Comparison of ENCODE assay signal across 11 cellular contexts in the genomic region with DNA sequence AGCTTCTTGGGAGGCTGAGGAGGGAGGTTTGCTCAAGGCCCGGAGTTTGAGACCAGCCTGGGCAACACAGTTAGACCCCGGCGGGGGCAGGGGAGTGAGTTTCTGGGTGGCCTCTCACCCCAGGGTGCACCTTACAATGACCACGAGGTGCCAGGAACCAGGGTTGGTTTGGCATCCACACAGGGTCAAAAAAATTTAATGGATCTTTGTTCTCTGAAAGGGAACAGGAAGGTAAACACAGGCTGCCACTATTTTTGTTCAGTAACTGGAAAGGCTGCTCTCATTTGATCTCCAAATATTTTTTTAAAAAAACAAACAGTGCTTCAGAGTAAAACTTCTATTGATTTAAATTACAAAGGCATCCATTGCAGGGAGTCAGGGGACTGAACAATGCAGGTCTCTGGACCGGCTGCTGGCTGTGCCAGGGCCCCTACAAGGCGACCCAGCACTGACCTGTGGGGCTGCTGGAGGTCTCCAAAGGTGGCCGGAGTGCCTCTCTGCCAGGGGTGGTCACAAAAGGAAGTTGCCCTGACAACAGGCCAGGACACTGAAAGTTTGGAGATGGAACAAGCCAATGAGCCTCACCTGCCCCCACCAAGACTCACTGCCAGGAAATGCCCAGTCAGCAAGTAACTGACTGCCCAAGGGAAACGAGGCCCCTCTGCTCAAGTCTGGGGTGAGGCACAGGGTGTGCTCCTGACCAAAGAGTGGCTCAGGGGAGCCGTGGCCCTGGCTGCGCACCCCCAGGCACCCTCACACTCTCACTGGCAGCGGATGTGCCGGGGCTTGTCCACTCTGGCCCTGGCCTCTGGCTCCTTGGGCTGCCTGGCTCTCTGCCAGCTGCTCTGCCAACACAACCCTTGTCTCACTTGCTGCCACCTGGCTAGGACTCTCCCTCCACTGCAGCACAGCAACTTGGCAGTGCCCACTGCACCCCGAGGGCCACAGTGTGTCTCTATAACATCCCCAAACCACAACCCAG. TPM values are rescaled to one million over a fixed set of nuclear protein-coding genes. Genes with fewer than 3 reads are reported as not detected.
A peak's percentile ranks its signal among the peaks of the same experiment; 100 is the strongest.
DNase-seq lines count a peak whose midpoint lies in the region; ATAC-seq and TF ChIP-seq lines count a peak whose summit lies in the region.
"Had no signal": no experiment of that assay in that cellular context is flagged by ENCODE, and none has a peak within 500 bp of the region (broad histone marks: within the 10 kb centered on the region; RNA-seq: fewer than 3 reads in every experiment).

No MANE protein-coding gene starts in this region.

- no peaks in the 10 kb centered on the region for H3K27me3 Mint-ChIP-seq in activated CD8-positive, alpha-beta T cell treated with anti-CD3 and anti-CD28 coated beads for 36 hours
- H3K27me3 Mint-ChIP-seq: stimulated activated naive CD8-positive, alpha-beta T cell treated with anti-CD3 and anti-CD28 coated beads, Interleukin-15, Interleukin-2, amounts not matched to agents 100 ng/mL and 50 ng/mL, for 24 hours had no signal

- DNase-seq in NCI-H510A treated with DMSO at 0.1 percent for 48 hours (lab: John Stamatoyannopoulos, UW) (peak; percentile 46), NCI-H510A (lab: John Stamatoyannopoulos, UW) (no peak), midbrain (lab: John Stamatoyannopoulos, UW) (peak; percentile 50), ureter (ENCODE audit: low spot score) (peak; percentile 74), GDM1 (lab: John Stamatoyannopoulos, UW) (no peak)
- DNase-seq in stimulated activated CD4-positive, alpha-beta T cell treated with anti-CD3 and anti-CD28 coated beads, Interleukin-1b, Interleukin-23, amount 100 ng/mL, for 48 hours: no peak
- no peak for DNase-seq in activated CD8-positive, alpha-beta T cell treated with anti-CD3 and anti-CD28 coated beads for 36 hours
- DNase-seq: T-helper 1 cell had no signal

- POLR2A ChIA-PET in activated CD8-positive, alpha-beta T cell treated with anti-CD3 and anti-CD28 coated beads for 36 hours (lab: Charles Lee): no interaction called here

- H3K4me3 Mint-ChIP-seq in activated CD8-positive, alpha-beta T cell treated with anti-CD3 and anti-CD28 coated beads for 36 hours: no peak overlapping the region
- H3K4me3 Mint-ChIP-seq: stimulated activated naive CD8-positive, alpha-beta T cell treated with anti-CD3 and anti-CD28 coated beads, Interleukin-15, Interleukin-2, amounts not matched to agents 100 ng/mL and 50 ng/mL, for 24 hours had no signal

- H3K36me3 Mint-ChIP-seq in activated CD8-positive, alpha-beta T cell treated with anti-CD3 and anti-CD28 coated beads for 36 hours (ENCODE audit: low read depth): peaks cover 19% of the 10 kb centered on the region

- TF ChIP-seq CTCF in activated CD8-positive, alpha-beta T cell treated with anti-CD3 and anti-CD28 coated beads for 36 hours (IDR thresholded peaks at IDR 0.05): no peak

- no peaks in the 10 kb centered on the region for H3K9me3 Mint-ChIP-seq in activated CD8-positive, alpha-beta T cell treated with anti-CD3 and anti-CD28 coated beads for 36 hours
- H3K9me3 Mint-ChIP-seq: stimulated activated naive CD8-positive, alpha-beta T cell treated with anti-CD3 and anti-CD28 coated beads, Interleukin-15, Interleukin-2, amounts not matched to agents 100 ng/mL and 50 ng/mL, for 24 hours had no signal

- H3K4me1 Mint-ChIP-seq in activated CD8-positive, alpha-beta T cell treated with anti-CD3 and anti-CD28 coated beads for 36 hours (ENCODE audit: low read depth): no peaks in the 10 kb centered on the region

- H3K27ac Mint-ChIP-seq in activated CD8-positive, alpha-beta T cell treated with anti-CD3 and anti-CD28 coated beads for 36 hours: no peak overlapping the region
- H3K27ac Mint-ChIP-seq: stimulated activated naive CD8-positive, alpha-beta T cell treated with anti-CD3 and anti-CD28 coated beads, Interleukin-15, Interleukin-2, amounts not matched to agents 100 ng/mL and 50 ng/mL, for 24 hours had no signal

- no peak for ATAC-seq in activated CD8-positive, alpha-beta T cell treated with anti-CD3 and anti-CD28 coated beads for 36 hours

- intact Hi-C loops in activated CD8-positive, alpha-beta T cell treated with anti-CD3 and anti-CD28 coated beads for 36 hours (cut with micrococcal nuclease): no loop called here

- peak overlapping the region; percentile 81 for H3K27ac ChIP-seq in cingulate gyrus (ENCODE audit: low read depth, low read length)
- H3K27ac ChIP-seq: HL-60 had no signal

- CTCF ChIA-PET in activated CD8-positive, alpha-beta T cell treated with anti-CD3 and anti-CD28 coated beads for 36 hours (lab: Charles Lee): interaction anchor here (1.0 to 1.1 kb wide), 2 partner anchors 25 to 28 kb away, joined by 3 to 4 read pairs; no protein-coding TSS in a partner anchor

RNA-seq across cellular contexts. Expression of a gene that starts 51.8 kb away (rescaled TPM):
- 32.8 TPM for total RNA-seq in ureter
- 10 to 100 TPM; 27.1 to 27.2 TPM for total RNA-seq in activated CD8-positive, alpha-beta T cell treated with anti-CD3 and anti-CD28 coated beads for 36 hours

Comparison
In these comparisons a context has a peak if more than half of its experiments do, and no peak if none do; other contexts are left out.
1. DNase-seq: peak in NCI-H510A treated with DMSO at 0.1 percent for 48 hours (single experiment), midbrain (single experiment) and ureter (single experiment); none in NCI-H510A (single experiment), GDM1 (single experiment), stimulated activated CD4-positive, alpha-beta T cell treated with anti-CD3 and anti-CD28 coated beads, Interleukin-1b, Interleukin-23, amount 100 ng/mL, for 48 hours (single experiment) and activated CD8-positive, alpha-beta T cell treated with anti-CD3 and anti-CD28 coated beads for 36 hours (single experiment).